ENCODE assay signal across 8 cellular contexts in the genomic region with DNA sequence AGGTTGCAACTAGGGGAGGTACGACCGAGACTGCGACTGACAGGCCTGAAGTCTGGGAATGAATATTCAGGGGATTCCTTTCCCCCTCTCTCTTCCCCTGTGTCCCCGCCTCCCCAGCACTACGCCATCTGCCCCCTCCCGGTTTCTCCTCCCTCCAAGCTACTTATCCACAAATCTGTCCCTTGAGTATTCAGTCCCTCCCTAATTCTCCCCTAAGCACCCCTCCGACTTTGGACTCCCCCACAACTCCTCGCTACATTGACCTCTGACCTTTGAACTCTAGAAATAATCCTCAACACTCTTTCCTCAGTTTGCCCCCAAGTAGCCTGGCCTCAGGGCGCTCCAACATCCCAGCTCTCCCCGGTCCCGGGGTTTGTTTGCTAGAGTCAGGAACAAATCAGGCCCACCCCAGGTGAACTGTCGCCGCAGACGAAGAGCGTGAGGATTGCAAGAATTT. TPM values are rescaled to one million over a fixed set of nuclear protein-coding genes. Genes with fewer than 3 reads are reported as not detected.
DNase-seq lines count a peak whose midpoint lies in the region; ATAC-seq and TF ChIP-seq lines count a peak whose summit lies in the region.

No MANE protein-coding gene starts in this region.

- H3K79me2 ChIP-seq in hepatocyte = peaks cover 37% of the 10 kb centered on the region

- H3K27ac ChIP-seq in hepatocyte = peak overlapping the region; percentile 88

- WGBS in hepatocyte (ENCODE audit: low lambda C conversion rate, missing lambda C conversion rate) = 3% methylated on average over 15 of the region's 15 CpGs

- no peaks in the 10 kb centered on the region for H3K9me2 ChIP-seq in hepatocyte (replicated peaks; ENCODE audit: insufficient read depth)

- peaks cover 15% of the 10 kb centered on the region for H3K4me1 ChIP-seq in hepatocyte (ENCODE audit: insufficient read depth)

- no peaks in the 10 kb centered on the region for H3K9me3 ChIP-seq in hepatocyte (ENCODE audit: low read depth)

- H4K20me1 ChIP-seq in hepatocyte (ENCODE audit: insufficient read depth, poor library complexity, severe bottlenecking) = no peaks in the 10 kb centered on the region

- peak overlapping the region; percentile 86 for H2AFZ ChIP-seq in hepatocyte

- H3K27me3 ChIP-seq in hepatocyte = no peaks in the 10 kb centered on the region

- H3K4me3 ChIP-seq in hepatocyte = peak overlapping the region; percentile 64

- no peaks in the 10 kb centered on the region for H3K36me3 ChIP-seq in hepatocyte (replicated peaks; ENCODE audit: insufficient read depth, low read depth)

- peak; percentile 26 for DNase-seq in activated CD4-positive, alpha-beta T cell treated with anti-CD3 and anti-CD28 coated beads for 48 hours
- no peak for DNase-seq in activated CD4-positive, alpha-beta T cell treated with anti-CD3 and anti-CD28 coated beads, Interleukin-2, amount 50 U/mL, for 1 hour
- DNase-seq in NCI-H128 (lab: John Stamatoyannopoulos, UW; ENCODE audit: unreplicated experiment) (peak; percentile 48), amygdala (lab: John Stamatoyannopoulos, UW) (peak in 43 of 56 donors; percentile 31 to 82 (median 58)), hepatocyte (ENCODE audit: low spot score) (peak; percentile 62), putamen (ENCODE audit: low spot score) (peak; percentile 70), SK-N-DZ (ENCODE audit: low spot score) (no peak)

- H3K4me2 ChIP-seq in hepatocyte = peak overlapping the region; percentile 80

- no peak for TF ChIP-seq CTCF in hepatocyte (IDR thresholded peaks at IDR 0.05; ENCODE audit: poor library complexity)

- ATAC-seq in HG02973 (IDR thresholded peaks at IDR 0.05; ENCODE audit: unreplicated experiment) = no peak

RNA-seq across cellular contexts. Expression of a gene that starts 0.4 kb away (rescaled TPM):
- total RNA-seq in hepatocyte = 13.0 and 16.2 TPM in 2 replicates
- polyA plus RNA-seq in hepatocyte = 1.0 and 2.5 TPM in 2 replicates
- polyA plus RNA-seq in SK-N-DZ (2014; cell fraction: cytosol; rRNA removed) = 27.1 and 29.7 TPM in 2 replicates
- polyA plus RNA-seq in SK-N-DZ (2014; cell fraction: nucleus; rRNA removed) = 13.9 and 14.9 TPM in 2 replicates

RNA-seq across cellular contexts. Expression of a gene that starts 0.6 kb away (rescaled TPM):
- total RNA-seq in hepatocyte = 21.5 and 26.4 TPM in 2 replicates
- polyA plus RNA-seq in hepatocyte = 55.4 and 57.5 TPM in 2 replicates
- 81.2 and 83.8 TPM in 2 replicates for polyA plus RNA-seq in SK-N-DZ (2014; cell fraction: cytosol; rRNA removed)
- 68.8 and 92.1 TPM in 2 replicates for polyA plus RNA-seq in SK-N-DZ (2014; cell fraction: nucleus; rRNA removed)

RNA-seq across cellular contexts. Expression of a gene that starts 8.9 kb away (rescaled TPM):
- total RNA-seq in hepatocyte = 0.64 TPM in 1 of 2 replicates, not detected in the other
- polyA plus RNA-seq in hepatocyte = 0.70 TPM in 1 of 2 replicates, not detected in the other
- polyA plus RNA-seq in SK-N-DZ (2014; cell fraction: cytosol; rRNA removed) = not detected in 2 replicates
- not detected in 2 replicates for polyA plus RNA-seq in SK-N-DZ (2014; cell fraction: nucleus; rRNA removed)

RNA-seq across cellular contexts. Expression of a gene that starts 10.5 kb away (rescaled TPM):
- total RNA-seq in hepatocyte = not detected in 2 replicates
- polyA plus RNA-seq in hepatocyte = 0.44 TPM in 1 of 2 replicates, not detected in the other
- 0.09 TPM in 1 of 2 replicates, not detected in the other for polyA plus RNA-seq in SK-N-DZ (2014; cell fraction: cytosol; rRNA removed)
- polyA plus RNA-seq in SK-N-DZ (2014; cell fraction: nucleus; rRNA removed) = not detected in 2 replicates

RNA-seq across cellular contexts. Expression of a gene that starts 18.9 kb away (rescaled TPM):
- total RNA-seq in hepatocyte = 6.3 and 41.6 TPM in 2 replicates
- 13.9 and 25.1 TPM in 2 replicates for polyA plus RNA-seq in hepatocyte
- polyA plus RNA-seq in SK-N-DZ (2014; cell fraction: cytosol; rRNA removed) = 16.5 and 34.5 TPM in 2 replicates
- polyA plus RNA-seq in SK-N-DZ (2014; cell fraction: nucleus; rRNA removed) = 59.0 and 148 TPM in 2 replicates

Comparison
In these comparisons a context has a peak if more than half of its experiments do, and no peak if none do; other contexts are left out.
1. DNase-seq: peak in activated CD4-positive, alpha-beta T cell treated with anti-CD3 and anti-CD28 coated beads for 48 hours (single experiment), NCI-H128 (single experiment), amygdala (43 of 56), hepatocyte (single experiment) and putamen (single experiment); none in activated CD4-positive, alpha-beta T cell treated with anti-CD3 and anti-CD28 coated beads, Interleukin-2, amount 50 U/mL, for 1 hour (single experiment) and SK-N-DZ (single experiment).